18 cellular contexts compared by ENCODE assay signal in the genomic region with DNA sequence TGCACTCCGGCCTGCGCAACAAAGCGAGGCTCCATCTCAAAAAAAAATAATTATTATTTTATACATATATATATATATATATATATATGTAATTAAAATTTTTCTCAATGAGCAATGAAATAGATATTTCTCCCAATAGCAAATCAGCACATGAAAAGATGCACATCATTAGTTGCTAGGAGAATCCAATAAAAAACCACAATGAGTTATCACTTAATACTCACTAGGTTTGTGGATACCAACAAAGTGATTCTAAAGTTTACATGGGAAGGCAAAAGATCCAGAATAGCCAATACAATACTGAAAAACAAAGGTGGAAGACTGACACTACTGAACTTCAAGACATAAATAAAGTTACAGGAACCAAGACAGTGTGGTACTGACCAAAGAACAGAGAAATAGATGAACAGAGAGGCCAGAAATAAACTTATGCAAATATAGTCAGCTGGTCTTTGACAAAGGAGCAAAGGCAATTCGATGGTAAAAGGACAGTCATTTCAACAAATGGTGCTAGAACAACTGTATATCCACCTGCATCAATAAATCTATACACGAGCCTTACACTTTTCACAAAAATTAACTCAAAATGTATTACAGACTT. TPM values are rescaled to one million over a fixed set of nuclear protein-coding genes. Genes with fewer than 3 reads are reported as not detected.
A peak's percentile ranks its signal among the peaks of the same experiment; 100 is the strongest.
DNase-seq lines count a peak whose midpoint lies in the region; FAIRE-seq and TF ChIP-seq lines count a peak whose summit lies in the region.
"Had no signal": no experiment of that assay in that cellular context is flagged by ENCODE, and none has a peak within 500 bp of the region (broad histone marks: within the 10 kb centered on the region; RNA-seq: fewer than 3 reads in every experiment).

No MANE protein-coding gene starts in this region.

- no peaks in the 10 kb centered on the region for H3K27me3 ChIP-seq in GM06990 (replicated peaks; ENCODE audit: control insufficient read depth, insufficient read depth, low read length)
- H3K27me3 ChIP-seq: BLaER1, Peyer's patch had no signal

- H3K27ac Mint-ChIP-seq in HFFc6: peak overlapping the region; percentile 81
- H3K27ac Mint-ChIP-seq: activated CD4-positive, alpha-beta memory T cell treated with anti-CD3 and anti-CD28 coated beads, Interleukin-2, amount 10 ng/mL, durations not matched to agents 7 days and 5 days; activated T-cell treated with anti-CD3 and anti-CD28 coated beads, Interleukin-2, amount 50 U/mL, for 72 hours; nephron; stimulated activated effector memory CD8-positive, alpha-beta T cell treated with anti-CD3 and anti-CD28 coated beads, Interleukin-12 subunit alpha, Interleukin-12 subunit beta, amount 100 ng/mL, for 72 hours had no signal

- no peak overlapping the region for H3K4me3 Mint-ChIP-seq in HFFc6
- H3K4me3 Mint-ChIP-seq: activated CD4-positive, alpha-beta memory T cell treated with anti-CD3 and anti-CD28 coated beads, Interleukin-2, amount 10 ng/mL, durations not matched to agents 7 days and 5 days; activated T-cell treated with anti-CD3 and anti-CD28 coated beads, Interleukin-2, amount 50 U/mL, for 72 hours; nephron; stimulated activated effector memory CD8-positive, alpha-beta T cell treated with anti-CD3 and anti-CD28 coated beads, Interleukin-12 subunit alpha, Interleukin-12 subunit beta, amount 100 ng/mL, for 72 hours had no signal

- H3K36me3 ChIP-seq in GM06990 (ENCODE audit: control insufficient read depth, insufficient read depth, low read length): peaks cover 8% of the 10 kb centered on the region

- peaks cover 34% of the 10 kb centered on the region for H3K36me3 Mint-ChIP-seq in HFFc6 (ENCODE audit: low read depth)

- intact Hi-C loops in posterior vena cava (cut with DNase I): no loop called here

- no peaks in the 10 kb centered on the region for H3K9me3 Mint-ChIP-seq in HFFc6
- H3K9me3 Mint-ChIP-seq: activated CD4-positive, alpha-beta memory T cell treated with anti-CD3 and anti-CD28 coated beads, Interleukin-2, amount 10 ng/mL, durations not matched to agents 7 days and 5 days; activated T-cell treated with anti-CD3 and anti-CD28 coated beads, Interleukin-2, amount 50 U/mL, for 72 hours; nephron; stimulated activated effector memory CD8-positive, alpha-beta T cell treated with anti-CD3 and anti-CD28 coated beads, Interleukin-12 subunit alpha, Interleukin-12 subunit beta, amount 100 ng/mL, for 72 hours had no signal

- TF ChIP-seq CTCF in GM06990 (IDR thresholded peaks at IDR 0.05; ENCODE audit: insufficient read depth, low read length, poor library complexity, severe bottlenecking) (no peak), HFFc6 (IDR thresholded peaks at IDR 0.05) (no peak), choroid plexus epithelial cell (conservative IDR thresholded peaks at IDR 0.05; ENCODE audit: low read depth, low read length) (no peak)

- H3K4me1 Mint-ChIP-seq in HFFc6 (ENCODE audit: low read depth): peaks cover 24% of the 10 kb centered on the region
- H3K4me1 Mint-ChIP-seq: nephron had no signal

- no peak for FAIRE-seq in HTR-8/SVneo (lab: Jason Lieb, UNC)
- FAIRE-seq: D721Med had no signal

- H3K4me3 ChIP-seq in GM06990 (replicated peaks; ENCODE audit: low read depth, low read length) (no peak overlapping the region), choroid plexus epithelial cell (ENCODE audit: low read depth, low read length) (no peak overlapping the region)
- H3K4me3 ChIP-seq: BLaER1, lower lobe of right lung, Peyer's patch, psoas muscle had no signal

- H3K27me3 Mint-ChIP-seq in HFFc6 (ENCODE audit: insufficient read depth): peaks cover 1% of the 10 kb centered on the region; the same call in 1 of the 2 replicates
- H3K27me3 Mint-ChIP-seq: activated CD4-positive, alpha-beta memory T cell treated with anti-CD3 and anti-CD28 coated beads, Interleukin-2, amount 10 ng/mL, durations not matched to agents 7 days and 5 days had no signal

- DNase-seq in GM06990 (ENCODE audit: extremely low read depth, insufficient read length) (peak; percentile 18), HFFc6 (peak; percentile 30), choroid plexus epithelial cell (ENCODE audit: low read depth) (peak; percentile 33), HTR-8/SVneo (ENCODE audit: insufficient read length, low spot score) (no peak), HPDE6-E6E7 (ENCODE audit: extremely low spot score) (no peak), posterior vena cava (ENCODE audit: low spot score) (no peak)
- DNase-seq: activated CD4-positive, alpha-beta memory T cell treated with anti-CD3 and anti-CD28 coated beads, Interleukin-2, amount 10 ng/mL, durations not matched to agents 7 days and 5 days; activated T-cell treated with anti-CD3 and anti-CD28 coated beads, Interleukin-2, amount 50 U/mL, for 72 hours; HCEC 1CT; lower lobe of right lung; NCI-H748 treated with DMSO at 0.1 percent for 48 hours; Peyer's patch; psoas muscle; trophoblast cell had no signal

RNA-seq across cellular contexts. Expression of gene SMG6, which starts 13.6 kb away (rescaled TPM):
- 10 to 100 TPM; 29.5 to 37.4 (median 31.8) TPM for total RNA-seq in HFFc6 (2021; fragmentation: NEBNext Ultra II Directional; extraction: Animal tissue kit (Norgen Biotek cat#: 25700))
- total RNA-seq in posterior vena cava: 10 to 100 TPM; 36.2 to 43.8 TPM

RNA-seq across cellular contexts. Expression of gene SRR, which starts 13.8 kb away (rescaled TPM):
- 10 to 100 TPM; 18.5 to 29.7 (median 21.8) TPM for total RNA-seq in HFFc6 (2021; fragmentation: NEBNext Ultra II Directional; extraction: Animal tissue kit (Norgen Biotek cat#: 25700))
- total RNA-seq in posterior vena cava: 10 to 100 TPM in 1 of 2 donors, 1 to 10 TPM in 1; 7.4 to 10.9 TPM

RNA-seq across cellular contexts. Expression of gene TSR1, which starts 46.3 kb away (rescaled TPM):
- total RNA-seq in HFFc6 (2021; fragmentation: NEBNext Ultra II Directional; extraction: Animal tissue kit (Norgen Biotek cat#: 25700)): 10 to 100 TPM; 35.9 to 43.2 (median 37.6) TPM
- total RNA-seq in posterior vena cava: 10 to 100 TPM; 20.8 to 24.0 TPM

RNA-seq across cellular contexts. Expression of gene SGSM2, which starts 47.3 kb away (rescaled TPM):
- 10 to 100 TPM; 22.4 to 28.2 (median 26.1) TPM for total RNA-seq in HFFc6 (2021; fragmentation: NEBNext Ultra II Directional; extraction: Animal tissue kit (Norgen Biotek cat#: 25700))
- 10 to 100 TPM; 38.7 to 42.9 TPM for total RNA-seq in posterior vena cava

Comparison
In these comparisons a context has a peak if more than half of its experiments do, and no peak if none do; other contexts are left out.
1. DNase-seq: peak in GM06990 (single experiment), HFFc6 (single experiment) and choroid plexus epithelial cell (single experiment); none in HTR-8/SVneo (single experiment), HPDE6-E6E7 (single experiment) and posterior vena cava (single experiment).